In the genomic region with DNA sequence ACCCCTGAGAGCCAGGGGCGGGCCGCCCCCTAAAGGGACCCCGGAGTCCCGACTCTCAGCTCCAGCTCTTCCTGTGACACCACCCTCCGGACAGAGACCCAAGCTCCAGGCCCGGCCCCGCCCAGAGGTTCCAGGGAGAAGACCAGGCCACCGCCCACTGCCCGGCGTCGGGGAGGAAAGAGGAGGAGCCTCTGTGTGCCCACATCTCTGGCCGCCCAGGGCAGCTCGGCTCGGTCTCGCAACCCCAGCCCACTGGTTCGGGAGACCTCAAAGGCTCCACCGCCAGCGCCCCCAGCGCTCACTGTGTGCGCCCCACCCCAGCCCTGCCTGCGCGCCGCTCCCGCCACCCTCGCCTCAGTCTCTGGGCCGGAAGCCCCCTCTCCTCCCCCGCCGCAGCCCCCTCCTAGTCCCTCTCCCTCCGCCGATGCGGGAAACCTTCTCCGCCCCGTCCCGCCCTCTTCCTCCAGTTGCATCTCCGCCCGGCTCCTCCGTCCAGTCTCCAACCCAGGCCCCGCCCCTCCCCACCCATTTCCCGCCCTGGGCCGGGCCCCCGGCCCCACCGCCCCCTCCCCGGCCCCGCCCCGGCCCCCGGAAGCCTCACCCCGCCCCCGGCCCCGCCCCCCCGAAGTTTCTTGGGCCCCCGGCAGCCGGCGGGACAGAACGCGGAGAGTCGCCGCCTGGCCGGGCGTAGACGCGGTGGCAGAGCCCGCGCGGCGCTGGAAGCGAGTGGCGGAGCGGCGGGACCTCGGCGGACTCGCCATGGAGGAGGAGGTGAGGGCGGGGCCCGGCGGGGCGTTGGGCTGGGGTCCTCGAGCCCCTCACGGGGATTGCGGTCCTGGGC, we compare ENCODE assay signal across 8 cellular contexts. TPM values are rescaled to one million over a fixed set of nuclear protein-coding genes. Genes with fewer than 3 reads are reported as not detected.
DNase-seq lines count a peak whose midpoint lies in the region; ATAC-seq and TF ChIP-seq lines count a peak whose summit lies in the region.

Gene PLEKHO2 (plus strand): TSS at position 658 of the 841 bp plus-strand sequence. CDS start 102 bp downstream, at position 760.

- H3F3A ChIP-seq in GM23338 (replicated peaks; ENCODE audit: low read depth), result peaks cover 24% of the 10 kb centered on the region; the same call in 1 of the 2 replicates

- H3K4me3 ChIP-seq in GM23338, result peak within 1 kb of the TSS; percentile 88

- H3K36me3 Mint-ChIP-seq in GM23338 (ENCODE audit: low read depth) (peaks cover 16% of the 10 kb centered on the region; the same call in 2 of the 3 replicates), nephron progenitor cell (ENCODE audit: low read depth) (no peaks in the 10 kb centered on the region)
- no peaks in the 10 kb centered on the region for H3K36me3 Mint-ChIP-seq in stimulated activated naive CD8-positive, alpha-beta T cell treated with anti-CD3 and anti-CD28 coated beads, Interleukin-15, Interleukin-2, amounts not matched to agents 100 ng/mL and 50 ng/mL, for 24 hours (ENCODE audit: low read depth)

- peak; percentile 84 for ATAC-seq in GM23338

- H3K4me1 Mint-ChIP-seq in GM23338 (peaks cover 64% of the 10 kb centered on the region), nephron progenitor cell (peaks cover 67% of the 10 kb centered on the region)
- H3K4me1 Mint-ChIP-seq in stimulated activated naive CD8-positive, alpha-beta T cell treated with anti-CD3 and anti-CD28 coated beads, Interleukin-15, Interleukin-2, amounts not matched to agents 100 ng/mL and 50 ng/mL, for 24 hours (ENCODE audit: low read depth), result peaks cover 73% of the 10 kb centered on the region

- H3K4me2 ChIP-seq in GM23338, result peak within 1 kb of the TSS; percentile 94

- H3K4me3 Mint-ChIP-seq in GM23338 (peak within 1 kb of the TSS; percentile 95), nephron progenitor cell (peak within 1 kb of the TSS; percentile 99)
- peak within 1 kb of the TSS; percentile 92 for H3K4me3 Mint-ChIP-seq in stimulated activated naive CD8-positive, alpha-beta T cell treated with anti-CD3 and anti-CD28 coated beads, Interleukin-15, Interleukin-2, amounts not matched to agents 100 ng/mL and 50 ng/mL, for 24 hours

- peaks cover 47% of the 10 kb centered on the region for H3K79me2 ChIP-seq in GM23338 (replicated peaks; ENCODE audit: insufficient read depth)

- H4K20me1 ChIP-seq in GM23338 (replicated peaks; ENCODE audit: insufficient read depth), result peaks cover 42% of the 10 kb centered on the region

- H3K4me1 ChIP-seq in GM23338 (ENCODE audit: insufficient read depth), result peaks cover 51% of the 10 kb centered on the region

- no peaks in the 10 kb centered on the region for H3K9me2 ChIP-seq in GM23338 (ENCODE audit: insufficient read depth)

- no peak within 1 kb of the TSS for H2AFZ ChIP-seq in GM23338

- H3K9me3 Mint-ChIP-seq in GM23338 (no peaks in the 10 kb centered on the region), nephron progenitor cell (no peaks in the 10 kb centered on the region)
- no peaks in the 10 kb centered on the region for H3K9me3 Mint-ChIP-seq in stimulated activated naive CD8-positive, alpha-beta T cell treated with anti-CD3 and anti-CD28 coated beads, Interleukin-15, Interleukin-2, amounts not matched to agents 100 ng/mL and 50 ng/mL, for 24 hours

- H3K27ac ChIP-seq in GM23338 (ENCODE audit: low read depth), result peak within 1 kb of the TSS; percentile 95

- H3K27me3 ChIP-seq in GM23338 (ENCODE audit: insufficient read depth), result no peaks in the 10 kb centered on the region

- DNase-seq in EH (ENCODE audit: low read depth), result peak; percentile 97
- DNase-seq in GM23338 (ENCODE audit: low spot score), result peak; percentile 99
- DNase-seq in LoVo (ENCODE audit: low spot score), result peak; percentile 92
- peak; percentile 87 for DNase-seq in SHP77 treated with DMSO at 0.1 percent for 48 hours (lab: John Stamatoyannopoulos, UW)
- DNase-seq in activated effector memory CD4-positive, alpha-beta T cell treated with anti-CD3 and anti-CD28 coated beads, Interleukin-2, amount 50 U/mL, for 16 hours, result peak; percentile 94
- peak; percentile 93 for DNase-seq in fibroblast of the conjunctiva (ENCODE audit: low read depth)
- peak; percentile 97 for DNase-seq in nephron progenitor cell

- H3K27me3 Mint-ChIP-seq in GM23338 (ENCODE audit: insufficient read depth, low read depth, poor library complexity), result peaks cover 23% of the 10 kb centered on the region
- H3K27me3 Mint-ChIP-seq in nephron progenitor cell (ENCODE audit: low read depth, poor library complexity), result peaks cover 11% of the 10 kb centered on the region
- H3K27me3 Mint-ChIP-seq in stimulated activated naive CD8-positive, alpha-beta T cell treated with anti-CD3 and anti-CD28 coated beads, Interleukin-15, Interleukin-2, amounts not matched to agents 100 ng/mL and 50 ng/mL, for 24 hours, result no peaks in the 10 kb centered on the region

- no peaks in the 10 kb centered on the region; the same call in 1 of the 2 replicates for H3K36me3 ChIP-seq in GM23338 (ENCODE audit: insufficient read depth)

- peak in 1 of 2 experiments; percentile 34; a peak in 2 of 4 replicates for TF ChIP-seq CTCF in GM23338 (conservative IDR thresholded peaks at IDR 0.05; ENCODE audit: low read depth in 2 of 2)
- TF ChIP-seq CTCF in nephron progenitor cell (IDR thresholded peaks at IDR 0.05), result peak; percentile 14

- H3K27ac Mint-ChIP-seq in GM23338, result peak within 1 kb of the TSS; percentile 91
- H3K27ac Mint-ChIP-seq in nephron progenitor cell, result peak within 1 kb of the TSS; percentile 83
- H3K27ac Mint-ChIP-seq in stimulated activated naive CD8-positive, alpha-beta T cell treated with anti-CD3 and anti-CD28 coated beads, Interleukin-15, Interleukin-2, amounts not matched to agents 100 ng/mL and 50 ng/mL, for 24 hours, result peak within 1 kb of the TSS; percentile 85

TF ChIP-seq in GM23338, 12 proteins besides CTCF, POLR2A, EP300 and RAD21:
- TF ChIP-seq, protein P1, sequence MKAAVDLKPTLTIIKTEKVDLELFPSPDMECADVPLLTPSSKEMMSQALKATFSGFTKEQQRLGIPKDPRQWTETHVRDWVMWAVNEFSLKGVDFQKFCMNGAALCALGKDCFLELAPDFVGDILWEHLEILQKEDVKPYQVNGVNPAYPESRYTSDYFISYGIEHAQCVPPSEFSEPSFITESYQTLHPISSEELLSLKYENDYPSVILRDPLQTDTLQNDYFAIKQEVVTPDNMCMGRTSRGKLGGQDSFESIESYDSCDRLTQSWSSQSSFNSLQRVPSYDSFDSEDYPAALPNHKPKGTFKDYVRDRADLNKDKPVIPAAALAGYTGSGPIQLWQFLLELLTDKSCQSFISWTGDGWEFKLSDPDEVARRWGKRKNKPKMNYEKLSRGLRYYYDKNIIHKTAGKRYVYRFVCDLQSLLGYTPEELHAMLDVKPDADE (IDR thresholded peaks at IDR 0.05), result peak; percentile 42; the same call in 1 of the 2 replicates
- TF ChIP-seq JUNB (IDR thresholded peaks at IDR 0.05; ENCODE audit: unreplicated experiment) (no peak), REST (IDR thresholded peaks at IDR 0.05; ENCODE audit: unreplicated experiment) (no peak), POLR2AphosphoS5 (IDR thresholded peaks at IDR 0.05; ENCODE audit: low read depth) (peak; percentile 88), NANOG (IDR thresholded peaks at IDR 0.05; ENCODE audit: borderline replicate concordance) (no peak), CREB1 (CRISPR knock-in tag; IDR thresholded peaks at IDR 0.05; ENCODE audit: low read depth) (0 out of 2 replicates have a peak, but pooled peaks have one; percentile 3)

RNA-seq across cellular contexts. Expression of gene PLEKHO2, which starts in this region (rescaled TPM):
- 27.8 and 29.4 TPM in 2 replicates for total RNA-seq in GM23338 (2014; rRNA removed; shearing (Covaris generic))
- 9.0 TPM in 2 replicates for polyA plus RNA-seq in GM23338 (2016; fragmentation: Nextera tagmentation; extraction: Ambion mirVana)

Comparison
In these comparisons a context has a peak if more than half of its experiments do, and no peak if none do; other contexts are left out.
1. Peak in every context shown above with its lines: DNase-seq, ATAC-seq, H3K4me3 ChIP-seq and H3K27ac ChIP-seq.